9 cellular contexts compared by ENCODE assay signal in the genomic region with DNA sequence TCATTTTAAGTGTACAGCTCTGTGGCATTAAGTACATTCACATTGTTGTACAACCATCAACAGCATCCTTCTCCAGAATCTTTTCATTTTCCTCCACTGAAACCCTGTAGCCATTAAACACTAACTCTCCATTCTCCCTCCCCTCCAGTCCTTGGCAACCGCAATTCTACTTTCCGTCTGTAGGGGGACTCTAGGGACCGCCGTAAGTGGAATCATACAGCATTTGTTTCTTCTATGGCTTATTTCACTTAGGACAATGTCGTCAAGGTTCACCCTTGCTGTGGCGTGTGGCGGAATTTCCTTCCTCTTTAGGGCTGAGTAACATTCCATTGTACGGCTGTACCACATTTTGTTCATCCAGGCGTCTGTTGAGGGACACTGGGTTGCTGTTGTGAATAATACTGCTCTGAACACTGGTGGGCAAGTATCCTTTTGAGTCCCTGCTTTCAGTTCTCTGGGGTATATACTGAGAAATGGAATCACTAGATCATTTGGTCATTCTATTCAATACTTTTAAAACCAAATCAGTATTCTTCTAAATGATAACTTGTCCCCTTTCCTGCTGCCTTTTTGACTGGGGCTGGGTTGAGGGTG. TPM values are rescaled to one million over a fixed set of nuclear protein-coding genes. Genes with fewer than 3 reads are reported as not detected.
DNase-seq lines count a peak whose midpoint lies in the region; ATAC-seq, FAIRE-seq and TF ChIP-seq lines count a peak whose summit lies in the region.
"Had no signal": no experiment of that assay in that cellular context is flagged by ENCODE, and none has a peak within 500 bp of the region (broad histone marks: within the 10 kb centered on the region; RNA-seq: fewer than 3 reads in every experiment).

No MANE protein-coding gene starts in this region.

- WGBS in upper lobe of left lung, 2 donors, result 51 to 56% methylated on average over 9 of the region's 9 CpGs

- FAIRE-seq in D721Med (lab: Jason Lieb, UNC), result no peak

- DNase-seq in D721Med (ENCODE audit: insufficient read length, low spot score) (no peak), HT-29 (ENCODE audit: low spot score) (peak; percentile 53), SW480 (ENCODE audit: low spot score) (peak; percentile 18), brain microvascular endothelial cell (peak; percentile 50), myocyte (ENCODE audit: low read depth) (peak; percentile 17), upper lobe of left lung (no peak)

- H3K27me3 ChIP-seq in brain microvascular endothelial cell (replicated peaks) (no peaks in the 10 kb centered on the region), upper lobe of left lung (no peaks in the 10 kb centered on the region)

- TF ChIP-seq CTCF in D721Med (IDR thresholded peaks at IDR 0.05; ENCODE audit: insufficient read depth, missing control alignments), result peak; percentile 32
- peak; percentile 87 for TF ChIP-seq CTCF in brain microvascular endothelial cell (IDR thresholded peaks at IDR 0.05; ENCODE audit: low read depth, low read length, missing control alignments)
- peak; percentile 39 to 84 (median 58) for TF ChIP-seq CTCF in upper lobe of left lung (IDR thresholded peaks at IDR 0.05)

- TF ChIP-seq POLR2A in upper lobe of left lung (IDR thresholded peaks at IDR 0.05), result no peak

- no peak for TF ChIP-seq EP300 in upper lobe of left lung (IDR thresholded peaks at IDR 0.05)

- H3K36me3 ChIP-seq in brain microvascular endothelial cell (replicated peaks) (no peaks in the 10 kb centered on the region), upper lobe of left lung (no peaks in the 10 kb centered on the region)

- H3K4me3 ChIP-seq in brain microvascular endothelial cell (ENCODE audit: low read depth, low read length), result no peak overlapping the region
- H3K4me3 ChIP-seq in upper lobe of left lung, result no peak overlapping the region

- ATAC-seq in upper lobe of left lung (ENCODE audit: low FRiP score in 2 of 2), result peak; percentile 58 to 64
- ATAC-seq in GM21737 (IDR thresholded peaks at IDR 0.05; ENCODE audit: unreplicated experiment), result no peak
- ATAC-seq in GM18498 (IDR thresholded peaks at IDR 0.05; ENCODE audit: unreplicated experiment), result no peak

- H3K27ac ChIP-seq in brain microvascular endothelial cell (no peak overlapping the region), upper lobe of left lung (no peak overlapping the region)

- H3K9me3 ChIP-seq in upper lobe of left lung, result no peaks in the 10 kb centered on the region

- peaks cover 4 to 13% (median 7%) of the 10 kb centered on the region in 4 donors for H3K4me1 ChIP-seq in upper lobe of left lung

- in situ Hi-C loops in brain microvascular endothelial cell (cut with HindIII; ENCODE audit: low pct_ligation_motif_present, low sequenced_read_pairs), result no loop called here

RNA-seq across cellular contexts. Expression of a gene that starts 50.7 kb away (rescaled TPM):
- 0.03 TPM in 1 of 2 replicates, not detected in the other for total RNA-seq in HT-29 (2014; rRNA removed; shearing (Covaris generic))
- 0.31 and 1.0 TPM in 2 replicates for total RNA-seq in myocyte
- 0.58 TPM for polyA plus RNA-seq in myocyte (2012)
- under 1 TPM in 5 of 6 donors, not detected in 1; 0.10 to 0.64 (median 0.37) TPM for total RNA-seq in upper lobe of left lung
- total RNA-seq: T-helper 1 cell treated with Interleukin-12 subunit alpha and Interleukin-12 subunit beta and Interleukin-4 antibody, amounts not matched to agents 30 ng/mL and 1 ng/mL, for 36 hours had no signal

Comparison
In these comparisons a context has a peak if more than half of its experiments do, and no peak if none do; other contexts are left out.
1. DNase-seq: peak in HT-29 (single experiment), SW480 (single experiment), brain microvascular endothelial cell (single experiment) and myocyte (single experiment); none in D721Med (single experiment) and upper lobe of left lung (0 of 2).
2. CTCF ChIP-seq: peak in every context shown above with its lines; median percentile 87 in brain microvascular endothelial cell; 58 in upper lobe of left lung; 32 in D721Med.
3. ATAC-seq: peak in upper lobe of left lung (2 of 2); none in GM21737 (single experiment) and GM18498 (single experiment).